Comparison of ENCODE assay signal across 9 cellular contexts in genomic region chr7:98105942-98106544, GRCh38. TPM values are rescaled to one million over a fixed set of nuclear protein-coding genes. Genes with fewer than 3 reads are reported as not detected.
DNase-seq lines count a peak whose midpoint lies in the region; ATAC-seq and TF ChIP-seq lines count a peak whose summit lies in the region.
"Had no signal": no experiment of that assay in that cellular context is flagged by ENCODE, and none has a peak within 500 bp of the region (broad histone marks: within the 10 kb centered on the region; RNA-seq: fewer than 3 reads in every experiment).

No MANE protein-coding gene starts in this region.

- ATAC-seq in HG02973 (IDR thresholded peaks at IDR 0.05; ENCODE audit: unreplicated experiment): peak; percentile 4
- no peak for ATAC-seq in GM21576 (IDR thresholded peaks at IDR 0.05; ENCODE audit: unreplicated experiment)
- ATAC-seq in right cardiac atrium: no peak
- no peak for ATAC-seq in GM21737 (IDR thresholded peaks at IDR 0.05; ENCODE audit: unreplicated experiment)

- in situ Hi-C loops in GM13976 (cut with MboI; ENCODE audit: low sequenced_read_pairs, unreplicated experiment): loop anchor here (10.0 kb wide), 1 partner anchor 59 kb away; no protein-coding TSS in a partner anchor

- peaks cover 21% of the 10 kb centered on the region for H3K4me1 Mint-ChIP-seq in nephron

- 66% methylated on average over 6 of the region's 6 CpGs for WGBS in right cardiac atrium

- peak overlapping the region in 2 of 3 experiments; percentile 25 to 43 for H3K27ac Mint-ChIP-seq in nephron

- no peak overlapping the region for H3K4me3 ChIP-seq in right cardiac atrium (ENCODE audit: low read length)

- no peaks in the 10 kb centered on the region for H3K27me3 Mint-ChIP-seq in nephron (ENCODE audit: low read depth)

- TF ChIP-seq CTCF in GM13976 (IDR thresholded peaks at IDR 0.05; ENCODE audit: borderline replicate concordance, control extremely low read depth, extremely low read depth, insufficient read depth, missing control alignments) (no peak), nephron (IDR thresholded peaks at IDR 0.05; ENCODE audit: unreplicated experiment in 3 of 3) (no peak)

- peak overlapping the region; percentile 86 to 97 (median 96) for H3K4me3 Mint-ChIP-seq in nephron

- H3K27me3 ChIP-seq in right cardiac atrium (ENCODE audit: control insufficient read depth, insufficient read depth): no peaks in the 10 kb centered on the region
- H3K27me3 ChIP-seq: tibial nerve had no signal

- no peaks in the 10 kb centered on the region for H3K4me1 ChIP-seq in right cardiac atrium (ENCODE audit: control insufficient read depth, insufficient read depth, low read length)

- H3K27ac ChIP-seq in right cardiac atrium (ENCODE audit: low read length): no peak overlapping the region

- H3K9me3 Mint-ChIP-seq in nephron: peaks cover 7% of the 10 kb centered on the region

- H3K36me3 Mint-ChIP-seq in nephron (ENCODE audit: low read depth): no peaks in the 10 kb centered on the region

- H3K9me3 ChIP-seq in right cardiac atrium (ENCODE audit: control insufficient read depth, low read length): no peaks in the 10 kb centered on the region

- intact Hi-C loops in right cardiac atrium (cut with DNase I): loop anchor here in 3 of 4 donors (2.0 to 5.0 kb wide), 2 partner anchors 59 to 61 kb away; no protein-coding TSS in a partner anchor

- DNase-seq in GM13976 (ENCODE audit: low spot score) (peak; percentile 27), right cardiac atrium (no peak), iPS-NIHi11 (ENCODE audit: low spot score) (no peak)
- peak; percentile 28 to 37 for DNase-seq in activated T-cell treated with anti-CD3 and anti-CD28 coated beads, Interleukin-2, amount 50 U/mL, for 48 hours

RNA-seq across cellular contexts. Expression of gene LMTK2, which starts 0.6 kb away (rescaled TPM):
- total RNA-seq in right cardiac atrium: 10 to 100 TPM; 36.4 to 38.5 (median 37.1) TPM
- polyA plus RNA-seq in right cardiac atrium: 13.1 TPM

Comparison
In these comparisons a context has a peak if more than half of its experiments do, and no peak if none do; other contexts are left out.
1. DNase-seq: peak in GM13976 (single experiment) and activated T-cell treated with anti-CD3 and anti-CD28 coated beads, Interleukin-2, amount 50 U/mL, for 48 hours (2 of 2); none in right cardiac atrium (0 of 3) and iPS-NIHi11 (single experiment).